9 cellular contexts compared by ENCODE assay signal in genomic region chr20:36153754-36154695, GRCh38. TPM values are rescaled to one million over a fixed set of nuclear protein-coding genes. Genes with fewer than 3 reads are reported as not detected.
DNase-seq lines count a peak whose midpoint lies in the region; ATAC-seq lines count a peak whose summit lies in the region.
"Had no signal": no experiment of that assay in that cellular context is flagged by ENCODE, and none has a peak within 500 bp of the region (broad histone marks: within the 10 kb centered on the region; RNA-seq: fewer than 3 reads in every experiment).

No MANE protein-coding gene starts in this region.

- H3K9ac ChIP-seq in skeletal muscle satellite cell (ENCODE audit: low read depth, low read length): peak overlapping the region; percentile 63

- no peaks in the 10 kb centered on the region for H3K36me3 Mint-ChIP-seq in CD8-positive, alpha-beta memory T cell
- no peaks in the 10 kb centered on the region for H3K36me3 Mint-ChIP-seq in T-cell

- POLR2A ChIA-PET in CD8-positive, alpha-beta memory T cell (lab: Charles Lee): no interaction called here
- POLR2A ChIA-PET in T-cell (lab: Charles Lee): no interaction called here

- CTCF ChIA-PET in CD8-positive, alpha-beta memory T cell (lab: Charles Lee): interaction anchor here (1.4 kb wide), 1 partner anchor 16 kb away, joined by 3 read pairs; no protein-coding TSS in a partner anchor
- CTCF ChIA-PET in T-cell (lab: Charles Lee): interaction anchor here in 1 of 2 donors (0.6 kb wide), 1 partner anchor 28 kb away, joined by 3 read pairs; no protein-coding TSS in a partner anchor

- no peaks in the 10 kb centered on the region for H3K4me1 ChIP-seq in CD8-positive, alpha-beta memory T cell (ENCODE audit: insufficient read depth, low read length)
- peaks cover 17% of the 10 kb centered on the region for H3K4me1 ChIP-seq in skeletal muscle satellite cell (ENCODE audit: control insufficient read depth, insufficient read depth, low read length)

- H3K4me3 ChIP-seq in CD8-positive, alpha-beta memory T cell (ENCODE audit: low read length): no peak overlapping the region
- H3K4me3 ChIP-seq in skeletal muscle satellite cell (ENCODE audit: low read length): peak overlapping the region; percentile 73

- H3K9me3 ChIP-seq in CD8-positive, alpha-beta memory T cell (ENCODE audit: low read length): no peaks in the 10 kb centered on the region
- H3K9me3 ChIP-seq in skeletal muscle satellite cell (replicated peaks; ENCODE audit: low read length): no peaks in the 10 kb centered on the region

- ATAC-seq in T-cell (replicated peaks in 1 of 4): peak; percentile 65 to 82 (median 71)
- ATAC-seq in GM18519 (IDR thresholded peaks at IDR 0.05; ENCODE audit: low FRiP score, unreplicated experiment): no peak

- peak in 1 of 5 donors; percentile 2 for DNase-seq in CD8-positive, alpha-beta memory T cell
- DNase-seq in Kasumi-1 (lab: John Stamatoyannopoulos, UW): peak; percentile 22 to 26
- DNase-seq in T-cell: peak in 17 of 34 experiments; percentile 2 to 38 (median 17)
- peak; percentile 53 for DNase-seq in cerebellar cortex (ENCODE audit: low spot score)
- DNase-seq in inferior parietal cortex (ENCODE audit: extremely low spot score): peak; percentile 38
- no peak for DNase-seq in NAMALWA (ENCODE audit: low spot score)

- H3K4me1 Mint-ChIP-seq in CD8-positive, alpha-beta memory T cell: peaks cover 3 to 6% (median 4%) of the 10 kb centered on the region in 3 donors
- peaks cover 8 to 10% (median 9%) of the 10 kb centered on the region in 3 donors for H3K4me1 Mint-ChIP-seq in T-cell

- H3K36me3 ChIP-seq in CD8-positive, alpha-beta memory T cell (ENCODE audit: insufficient read depth, low read length): no peaks in the 10 kb centered on the region
- no peaks in the 10 kb centered on the region for H3K36me3 ChIP-seq in skeletal muscle satellite cell (ENCODE audit: insufficient read depth, low read length)

- peaks cover 8% of the 10 kb centered on the region for H3K27me3 ChIP-seq in CD8-positive, alpha-beta memory T cell (ENCODE audit: insufficient read depth, low read length, poor library complexity, severe bottlenecking)
- H3K27me3 ChIP-seq in skeletal muscle satellite cell (ENCODE audit: control insufficient read depth, insufficient read depth, low read length): peaks cover 4% of the 10 kb centered on the region

- H3K27ac ChIP-seq in CD8-positive, alpha-beta memory T cell (ENCODE audit: low read depth, low read length): no peak overlapping the region
- H3K27ac ChIP-seq: HL-60 had no signal

- H3K4me2 ChIP-seq in skeletal muscle satellite cell (ENCODE audit: low read length): peak overlapping the region; percentile 96

- H3K27me3 Mint-ChIP-seq in CD8-positive, alpha-beta memory T cell: peaks cover 38 to 48% of the 10 kb centered on the region in 2 donors
- H3K27me3 Mint-ChIP-seq in T-cell: peaks cover 21 to 36% of the 10 kb centered on the region in 2 donors

- no peaks in the 10 kb centered on the region for H3K9me3 Mint-ChIP-seq in CD8-positive, alpha-beta memory T cell
- no peaks in the 10 kb centered on the region for H3K9me3 Mint-ChIP-seq in T-cell

- peak overlapping the region in 4 of 7 donors; percentile 3 to 56 (median 28) for H3K4me3 Mint-ChIP-seq in CD8-positive, alpha-beta memory T cell
- H3K4me3 Mint-ChIP-seq in T-cell: peak overlapping the region in 1 of 3 donors; percentile 49

- no peak overlapping the region for H3K27ac Mint-ChIP-seq in CD8-positive, alpha-beta memory T cell
- no peak overlapping the region for H3K27ac Mint-ChIP-seq in T-cell

RNA-seq across cellular contexts. Expression of gene EPB41L1, which starts 0.5 kb away (rescaled TPM):
- under 1 TPM; 0.29 to 0.35 TPM for total RNA-seq in CD8-positive, alpha-beta memory T cell
- not detected for polyA plus RNA-seq in CD8-positive, alpha-beta memory T cell
- total RNA-seq in T-cell: 1 to 10 TPM in 2 of 5 donors, under 1 TPM in 3; 0.19 to 2.0 (median 0.82) TPM
- total RNA-seq in skeletal muscle satellite cell (2012; rRNA removed): 13.3 and 19.8 TPM in 2 replicates
